1 cellular context compared by ENCODE assay signal in the genomic region with DNA sequence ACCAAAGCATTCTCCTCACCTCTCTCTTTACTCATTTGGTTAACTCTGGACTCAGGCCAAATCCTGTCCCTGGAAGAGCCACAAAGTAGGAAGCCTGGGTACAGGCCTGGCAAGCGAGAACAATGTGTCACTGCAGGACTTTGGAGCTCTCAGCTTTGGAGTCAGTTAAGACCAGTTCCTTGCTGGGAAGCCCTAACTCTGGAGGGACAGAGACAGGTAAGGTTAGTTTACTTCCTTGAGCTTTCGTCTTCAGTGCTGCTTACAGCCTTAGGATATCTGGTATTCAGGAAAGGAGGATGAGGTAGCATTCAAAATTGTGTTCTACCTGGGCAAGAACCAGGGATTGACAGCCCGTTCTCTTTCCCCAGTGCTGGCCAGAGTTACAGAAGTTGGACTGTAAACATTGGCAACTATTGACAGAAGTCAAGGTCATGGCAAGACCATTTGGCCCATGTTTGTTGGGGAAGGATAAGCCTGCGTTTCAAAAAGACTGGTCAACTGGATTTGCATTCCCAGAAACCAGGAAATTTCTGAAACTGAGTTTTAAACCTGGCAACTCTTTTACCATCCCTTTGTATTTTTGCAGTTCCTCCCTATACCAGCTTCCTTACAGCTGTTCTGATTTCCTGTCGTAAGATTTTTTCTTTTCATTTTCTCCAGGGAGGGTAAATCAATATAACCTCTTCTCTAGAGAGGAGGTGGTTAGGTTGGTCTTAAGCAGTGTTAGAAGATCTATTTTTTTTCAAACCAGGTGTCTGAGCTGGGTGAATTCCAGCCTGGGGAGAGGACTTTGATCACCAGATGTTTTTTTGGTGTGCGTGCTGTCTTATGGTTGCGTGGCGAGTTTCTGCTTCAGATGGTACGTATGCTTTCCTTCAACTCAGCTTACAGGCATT.
A peak's percentile ranks its signal among the peaks of the same experiment; 100 is the strongest.
TF ChIP-seq lines count a peak whose summit lies in the region.

A gene with protein sequence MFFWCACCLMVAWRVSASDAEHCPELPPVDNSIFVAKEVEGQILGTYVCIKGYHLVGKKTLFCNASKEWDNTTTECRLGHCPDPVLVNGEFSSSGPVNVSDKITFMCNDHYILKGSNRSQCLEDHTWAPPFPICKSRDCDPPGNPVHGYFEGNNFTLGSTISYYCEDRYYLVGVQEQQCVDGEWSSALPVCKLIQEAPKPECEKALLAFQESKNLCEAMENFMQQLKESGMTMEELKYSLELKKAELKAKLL (plus strand): TSS at position 130 of the 896 bp plus-strand sequence. CDS start 672 bp downstream, at position 802.

TF ChIP-seq in HepG2, 621 proteins besides CTCF, POLR2A, EP300 and RAD21 (continued from another document and continues in another):
- TF ChIP-seq, protein P1, sequence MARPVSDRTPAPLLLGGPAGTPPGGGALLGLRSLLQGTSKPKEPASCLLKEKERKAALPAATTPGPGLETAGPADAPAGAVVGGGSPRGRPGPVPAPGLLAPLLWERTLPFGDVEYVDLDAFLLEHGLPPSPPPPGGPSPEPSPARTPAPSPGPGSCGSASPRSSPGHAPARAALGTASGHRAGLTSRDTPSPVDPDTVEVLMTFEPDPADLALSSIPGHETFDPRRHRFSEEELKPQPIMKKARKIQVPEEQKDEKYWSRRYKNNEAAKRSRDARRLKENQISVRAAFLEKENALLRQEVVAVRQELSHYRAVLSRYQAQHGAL (CRISPR knock-in tag; IDR thresholded peaks at IDR 0.05; ENCODE audit: not compliant biosample characterization) = no peak
- TF ChIP-seq ZNF235 (CRISPR knock-in tag; IDR thresholded peaks at IDR 0.05; ENCODE audit: borderline replicate concordance) = no peak
- TF ChIP-seq NFE2L2 (IDR thresholded peaks at IDR 0.05; ENCODE audit: low read length) = no peak
- TF ChIP-seq, protein P2, sequence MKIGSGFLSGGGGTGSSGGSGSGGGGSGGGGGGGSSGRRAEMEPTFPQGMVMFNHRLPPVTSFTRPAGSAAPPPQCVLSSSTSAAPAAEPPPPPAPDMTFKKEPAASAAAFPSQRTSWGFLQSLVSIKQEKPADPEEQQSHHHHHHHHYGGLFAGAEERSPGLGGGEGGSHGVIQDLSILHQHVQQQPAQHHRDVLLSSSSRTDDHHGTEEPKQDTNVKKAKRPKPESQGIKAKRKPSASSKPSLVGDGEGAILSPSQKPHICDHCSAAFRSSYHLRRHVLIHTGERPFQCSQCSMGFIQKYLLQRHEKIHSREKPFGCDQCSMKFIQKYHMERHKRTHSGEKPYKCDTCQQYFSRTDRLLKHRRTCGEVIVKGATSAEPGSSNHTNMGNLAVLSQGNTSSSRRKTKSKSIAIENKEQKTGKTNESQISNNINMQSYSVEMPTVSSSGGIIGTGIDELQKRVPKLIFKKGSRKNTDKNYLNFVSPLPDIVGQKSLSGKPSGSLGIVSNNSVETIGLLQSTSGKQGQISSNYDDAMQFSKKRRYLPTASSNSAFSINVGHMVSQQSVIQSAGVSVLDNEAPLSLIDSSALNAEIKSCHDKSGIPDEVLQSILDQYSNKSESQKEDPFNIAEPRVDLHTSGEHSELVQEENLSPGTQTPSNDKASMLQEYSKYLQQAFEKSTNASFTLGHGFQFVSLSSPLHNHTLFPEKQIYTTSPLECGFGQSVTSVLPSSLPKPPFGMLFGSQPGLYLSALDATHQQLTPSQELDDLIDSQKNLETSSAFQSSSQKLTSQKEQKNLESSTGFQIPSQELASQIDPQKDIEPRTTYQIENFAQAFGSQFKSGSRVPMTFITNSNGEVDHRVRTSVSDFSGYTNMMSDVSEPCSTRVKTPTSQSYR (CRISPR knock-in tag; IDR thresholded peaks at IDR 0.05; ENCODE audit: borderline replicate concordance) = no peak; the same call in 1 of the 2 replicates
- TF ChIP-seq, protein P3, sequence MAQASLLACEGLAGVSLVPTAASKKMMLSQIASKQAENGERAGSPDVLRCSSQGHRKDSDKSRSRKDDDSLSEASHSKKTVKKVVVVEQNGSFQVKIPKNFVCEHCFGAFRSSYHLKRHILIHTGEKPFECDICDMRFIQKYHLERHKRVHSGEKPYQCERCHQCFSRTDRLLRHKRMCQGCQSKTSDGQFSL (CRISPR knock-in tag; IDR thresholded peaks at IDR 0.05) = no peak
- no peak for TF ChIP-seq ZNF234 (CRISPR knock-in tag; conservative IDR thresholded peaks at IDR 0.05)
- peak; percentile 47; the same call in 1 of the 2 replicates for TF ChIP-seq ZNF614 (CRISPR knock-in tag; IDR thresholded peaks at IDR 0.05; ENCODE audit: borderline replicate concordance)
- TF ChIP-seq, protein P4, sequence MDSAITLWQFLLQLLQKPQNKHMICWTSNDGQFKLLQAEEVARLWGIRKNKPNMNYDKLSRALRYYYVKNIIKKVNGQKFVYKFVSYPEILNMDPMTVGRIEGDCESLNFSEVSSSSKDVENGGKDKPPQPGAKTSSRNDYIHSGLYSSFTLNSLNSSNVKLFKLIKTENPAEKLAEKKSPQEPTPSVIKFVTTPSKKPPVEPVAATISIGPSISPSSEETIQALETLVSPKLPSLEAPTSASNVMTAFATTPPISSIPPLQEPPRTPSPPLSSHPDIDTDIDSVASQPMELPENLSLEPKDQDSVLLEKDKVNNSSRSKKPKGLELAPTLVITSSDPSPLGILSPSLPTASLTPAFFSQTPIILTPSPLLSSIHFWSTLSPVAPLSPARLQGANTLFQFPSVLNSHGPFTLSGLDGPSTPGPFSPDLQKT (CRISPR knock-in tag; IDR thresholded peaks at IDR 0.05; ENCODE audit: borderline replicate concordance) = no peak
- TF ChIP-seq ZBTB21 (CRISPR knock-in tag; IDR thresholded peaks at IDR 0.05) = no peak
- peak; percentile 45; the same call in 1 of the 2 replicates for TF ChIP-seq TGIF2 (CRISPR knock-in tag; IDR thresholded peaks at IDR 0.05)
- TF ChIP-seq, protein P5, sequence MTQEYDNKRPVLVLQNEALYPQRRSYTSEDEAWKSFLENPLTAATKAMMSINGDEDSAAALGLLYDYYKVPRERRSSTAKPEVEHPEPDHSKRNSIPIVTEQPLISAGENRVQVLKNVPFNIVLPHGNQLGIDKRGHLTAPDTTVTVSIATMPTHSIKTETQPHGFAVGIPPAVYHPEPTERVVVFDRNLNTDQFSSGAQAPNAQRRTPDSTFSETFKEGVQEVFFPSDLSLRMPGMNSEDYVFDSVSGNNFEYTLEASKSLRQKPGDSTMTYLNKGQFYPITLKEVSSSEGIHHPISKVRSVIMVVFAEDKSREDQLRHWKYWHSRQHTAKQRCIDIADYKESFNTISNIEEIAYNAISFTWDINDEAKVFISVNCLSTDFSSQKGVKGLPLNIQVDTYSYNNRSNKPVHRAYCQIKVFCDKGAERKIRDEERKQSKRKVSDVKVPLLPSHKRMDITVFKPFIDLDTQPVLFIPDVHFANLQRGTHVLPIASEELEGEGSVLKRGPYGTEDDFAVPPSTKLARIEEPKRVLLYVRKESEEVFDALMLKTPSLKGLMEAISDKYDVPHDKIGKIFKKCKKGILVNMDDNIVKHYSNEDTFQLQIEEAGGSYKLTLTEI (CRISPR knock-in tag; conservative IDR thresholded peaks at IDR 0.05) = no peak
- TF ChIP-seq, protein P6, sequence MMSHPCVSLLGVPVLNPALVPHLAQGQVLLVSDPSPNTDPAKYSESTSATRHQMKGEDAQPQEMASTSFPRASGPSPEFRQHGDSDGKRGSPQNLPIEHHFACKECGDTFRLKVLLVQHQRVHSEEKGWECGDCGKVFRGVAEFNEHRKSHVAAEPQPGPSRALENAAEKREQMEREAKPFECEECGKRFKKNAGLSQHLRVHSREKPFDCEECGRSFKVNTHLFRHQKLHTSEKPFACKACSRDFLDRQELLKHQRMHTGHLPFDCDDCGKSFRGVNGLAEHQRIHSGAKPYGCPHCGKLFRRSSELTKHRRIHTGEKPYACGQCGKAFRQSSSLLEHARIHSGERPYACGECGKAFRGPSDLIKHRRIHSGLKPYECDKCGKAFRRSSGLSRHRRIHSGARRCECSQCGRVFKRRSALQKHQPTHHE (CRISPR knock-in tag; IDR thresholded peaks at IDR 0.05; ENCODE audit: borderline replicate concordance) = no peak
- TF ChIP-seq ZNF44 (CRISPR knock-in tag; IDR thresholded peaks at IDR 0.05) = no peak
- 0 out of 2 replicates have a peak, but pooled peaks have one; percentile 67 for TF ChIP-seq ZFP1 (CRISPR knock-in tag; IDR thresholded peaks at IDR 0.05)
- TF ChIP-seq, protein P7, sequence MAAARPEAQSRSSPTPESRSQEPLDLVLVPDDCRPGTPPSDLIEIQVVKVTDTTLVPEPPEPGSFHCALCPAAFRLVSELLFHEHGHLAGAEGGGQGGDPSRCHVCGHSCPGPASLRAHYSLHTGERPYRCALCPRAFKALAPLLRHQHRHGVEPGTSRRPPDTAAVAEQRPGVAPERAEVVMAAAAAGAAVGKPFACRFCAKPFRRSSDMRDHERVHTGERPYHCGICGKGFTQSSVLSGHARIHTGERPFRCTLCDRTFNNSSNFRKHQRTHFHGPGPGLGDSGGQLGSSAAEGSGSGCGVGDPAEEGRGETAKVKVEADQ (CRISPR knock-in tag; IDR thresholded peaks at IDR 0.05; ENCODE audit: borderline replicate concordance) = peak; percentile 85; the same call in 1 of the 2 replicates
- TF ChIP-seq ZNF556 (CRISPR knock-in tag; IDR thresholded peaks at IDR 0.05; ENCODE audit: borderline replicate concordance) = peak; percentile 80; the same call in 1 of the 2 replicates
- peak; percentile 90 for TF ChIP-seq GATAD2A (CRISPR knock-in tag; IDR thresholded peaks at IDR 0.05)
- TF ChIP-seq, protein P8, sequence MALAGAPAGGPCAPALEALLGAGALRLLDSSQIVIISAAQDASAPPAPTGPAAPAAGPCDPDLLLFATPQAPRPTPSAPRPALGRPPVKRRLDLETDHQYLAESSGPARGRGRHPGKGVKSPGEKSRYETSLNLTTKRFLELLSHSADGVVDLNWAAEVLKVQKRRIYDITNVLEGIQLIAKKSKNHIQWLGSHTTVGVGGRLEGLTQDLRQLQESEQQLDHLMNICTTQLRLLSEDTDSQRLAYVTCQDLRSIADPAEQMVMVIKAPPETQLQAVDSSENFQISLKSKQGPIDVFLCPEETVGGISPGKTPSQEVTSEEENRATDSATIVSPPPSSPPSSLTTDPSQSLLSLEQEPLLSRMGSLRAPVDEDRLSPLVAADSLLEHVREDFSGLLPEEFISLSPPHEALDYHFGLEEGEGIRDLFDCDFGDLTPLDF (CRISPR knock-in tag; IDR thresholded peaks at IDR 0.05) = no peak
- TF ChIP-seq, protein P9, sequence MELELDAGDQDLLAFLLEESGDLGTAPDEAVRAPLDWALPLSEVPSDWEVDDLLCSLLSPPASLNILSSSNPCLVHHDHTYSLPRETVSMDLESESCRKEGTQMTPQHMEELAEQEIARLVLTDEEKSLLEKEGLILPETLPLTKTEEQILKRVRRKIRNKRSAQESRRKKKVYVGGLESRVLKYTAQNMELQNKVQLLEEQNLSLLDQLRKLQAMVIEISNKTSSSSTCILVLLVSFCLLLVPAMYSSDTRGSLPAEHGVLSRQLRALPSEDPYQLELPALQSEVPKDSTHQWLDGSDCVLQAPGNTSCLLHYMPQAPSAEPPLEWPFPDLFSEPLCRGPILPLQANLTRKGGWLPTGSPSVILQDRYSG (CRISPR knock-in tag; IDR thresholded peaks at IDR 0.05) = no peak; the same call in 1 of the 2 replicates
- no peak for TF ChIP-seq MAZ (IDR thresholded peaks at IDR 0.05; ENCODE audit: borderline replicate concordance, low read depth, low read length)
- 0 out of 2 replicates have a peak, but pooled peaks have one; percentile 13 for TF ChIP-seq MAZ (CRISPR knock-in tag; IDR thresholded peaks at IDR 0.05; ENCODE audit: low read depth)
- TF ChIP-seq MIER2 (CRISPR knock-in tag; IDR thresholded peaks at IDR 0.05) = 0 out of 2 replicates have a peak, but pooled peaks have one; percentile 28
- no peak for TF ChIP-seq HMG20B (CRISPR knock-in tag; conservative IDR thresholded peaks at IDR 0.05)
- no peak for TF ChIP-seq ZFP36L2 (CRISPR knock-in tag; IDR thresholded peaks at IDR 0.05)
- TF ChIP-seq, protein P10, sequence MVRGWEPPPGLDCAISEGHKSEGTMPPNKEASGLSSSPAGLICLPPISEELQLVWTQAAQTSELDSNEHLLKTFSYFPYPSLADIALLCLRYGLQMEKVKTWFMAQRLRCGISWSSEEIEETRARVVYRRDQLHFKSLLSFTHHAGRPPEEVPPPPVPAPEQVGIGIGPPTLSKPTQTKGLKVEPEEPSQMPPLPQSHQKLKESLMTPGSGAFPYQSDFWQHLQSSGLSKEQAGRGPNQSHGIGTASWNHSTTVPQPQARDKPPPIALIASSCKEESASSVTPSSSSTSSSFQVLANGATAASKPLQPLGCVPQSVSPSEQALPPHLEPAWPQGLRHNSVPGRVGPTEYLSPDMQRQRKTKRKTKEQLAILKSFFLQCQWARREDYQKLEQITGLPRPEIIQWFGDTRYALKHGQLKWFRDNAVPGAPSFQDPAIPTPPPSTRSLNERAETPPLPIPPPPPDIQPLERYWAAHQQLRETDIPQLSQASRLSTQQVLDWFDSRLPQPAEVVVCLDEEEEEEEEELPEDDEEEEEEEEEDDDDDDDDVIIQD (CRISPR knock-in tag; IDR thresholded peaks at IDR 0.05; ENCODE audit: low read depth) = peak; percentile 54; the same call in 1 of the 2 replicates
- TF ChIP-seq ZNF30 (CRISPR knock-in tag; IDR thresholded peaks at IDR 0.05) = no peak
- TF ChIP-seq, protein P11, sequence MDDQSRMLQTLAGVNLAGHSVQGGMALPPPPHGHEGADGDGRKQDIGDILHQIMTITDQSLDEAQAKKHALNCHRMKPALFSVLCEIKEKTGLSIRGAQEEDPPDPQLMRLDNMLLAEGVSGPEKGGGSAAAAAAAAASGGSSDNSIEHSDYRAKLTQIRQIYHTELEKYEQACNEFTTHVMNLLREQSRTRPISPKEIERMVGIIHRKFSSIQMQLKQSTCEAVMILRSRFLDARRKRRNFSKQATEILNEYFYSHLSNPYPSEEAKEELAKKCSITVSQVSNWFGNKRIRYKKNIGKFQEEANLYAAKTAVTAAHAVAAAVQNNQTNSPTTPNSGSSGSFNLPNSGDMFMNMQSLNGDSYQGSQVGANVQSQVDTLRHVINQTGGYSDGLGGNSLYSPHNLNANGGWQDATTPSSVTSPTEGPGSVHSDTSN (CRISPR knock-in tag; IDR thresholded peaks at IDR 0.05; ENCODE audit: borderline replicate concordance) = no peak
- TF ChIP-seq, protein P12, sequence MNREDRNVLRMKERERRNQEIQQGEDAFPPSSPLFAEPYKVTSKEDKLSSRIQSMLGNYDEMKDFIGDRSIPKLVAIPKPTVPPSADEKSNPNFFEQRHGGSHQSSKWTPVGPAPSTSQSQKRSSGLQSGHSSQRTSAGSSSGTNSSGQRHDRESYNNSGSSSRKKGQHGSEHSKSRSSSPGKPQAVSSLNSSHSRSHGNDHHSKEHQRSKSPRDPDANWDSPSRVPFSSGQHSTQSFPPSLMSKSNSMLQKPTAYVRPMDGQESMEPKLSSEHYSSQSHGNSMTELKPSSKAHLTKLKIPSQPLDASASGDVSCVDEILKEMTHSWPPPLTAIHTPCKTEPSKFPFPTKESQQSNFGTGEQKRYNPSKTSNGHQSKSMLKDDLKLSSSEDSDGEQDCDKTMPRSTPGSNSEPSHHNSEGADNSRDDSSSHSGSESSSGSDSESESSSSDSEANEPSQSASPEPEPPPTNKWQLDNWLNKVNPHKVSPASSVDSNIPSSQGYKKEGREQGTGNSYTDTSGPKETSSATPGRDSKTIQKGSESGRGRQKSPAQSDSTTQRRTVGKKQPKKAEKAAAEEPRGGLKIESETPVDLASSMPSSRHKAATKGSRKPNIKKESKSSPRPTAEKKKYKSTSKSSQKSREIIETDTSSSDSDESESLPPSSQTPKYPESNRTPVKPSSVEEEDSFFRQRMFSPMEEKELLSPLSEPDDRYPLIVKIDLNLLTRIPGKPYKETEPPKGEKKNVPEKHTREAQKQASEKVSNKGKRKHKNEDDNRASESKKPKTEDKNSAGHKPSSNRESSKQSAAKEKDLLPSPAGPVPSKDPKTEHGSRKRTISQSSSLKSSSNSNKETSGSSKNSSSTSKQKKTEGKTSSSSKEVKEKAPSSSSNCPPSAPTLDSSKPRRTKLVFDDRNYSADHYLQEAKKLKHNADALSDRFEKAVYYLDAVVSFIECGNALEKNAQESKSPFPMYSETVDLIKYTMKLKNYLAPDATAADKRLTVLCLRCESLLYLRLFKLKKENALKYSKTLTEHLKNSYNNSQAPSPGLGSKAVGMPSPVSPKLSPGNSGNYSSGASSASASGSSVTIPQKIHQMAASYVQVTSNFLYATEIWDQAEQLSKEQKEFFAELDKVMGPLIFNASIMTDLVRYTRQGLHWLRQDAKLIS (CRISPR knock-in tag; IDR thresholded peaks at IDR 0.05) = 0 out of 2 replicates have a peak, but pooled peaks have one; percentile 52
